In the genomic region with DNA sequence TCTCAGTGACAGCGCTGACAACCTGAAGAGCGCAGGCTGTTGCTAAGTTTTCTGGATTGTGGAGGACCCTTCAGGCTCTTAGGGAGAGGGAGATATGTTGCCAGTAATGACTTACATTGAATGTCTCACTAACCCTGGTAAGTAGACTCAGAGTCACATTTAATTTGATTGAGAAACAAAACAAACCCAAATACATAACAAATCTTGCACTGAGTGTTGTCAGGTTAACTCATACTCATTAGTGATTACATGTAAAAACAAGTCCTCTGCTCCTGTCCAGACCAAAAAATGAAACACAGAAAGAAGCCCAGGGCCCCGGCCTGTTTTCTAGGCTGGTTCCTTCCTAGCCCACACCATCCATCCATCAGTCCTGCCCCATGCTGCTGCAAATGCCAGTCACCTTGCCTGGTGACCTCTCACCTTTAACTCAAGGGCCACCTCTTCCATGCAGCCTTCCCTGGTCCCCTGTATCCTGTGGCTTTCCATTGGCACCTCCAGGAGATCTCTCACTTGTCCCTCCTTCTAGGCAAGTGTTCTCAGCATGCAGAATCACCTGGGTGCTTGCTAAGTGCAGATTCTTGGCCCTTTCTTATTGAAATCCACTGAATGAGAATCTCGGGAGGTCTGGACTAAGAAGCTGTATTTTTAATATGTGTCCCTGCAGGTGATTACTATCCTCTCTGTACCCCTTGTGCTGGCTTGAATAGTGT, we compare ENCODE assay signal across 21 cellular contexts. TPM values are rescaled to one million over a fixed set of nuclear protein-coding genes. Genes with fewer than 3 reads are reported as not detected.
DNase-seq lines count a peak whose midpoint lies in the region; ATAC-seq and TF ChIP-seq lines count a peak whose summit lies in the region.
"Had no signal": no experiment of that assay in that cellular context is flagged by ENCODE, and none has a peak within 500 bp of the region (broad histone marks: within the 10 kb centered on the region; RNA-seq: fewer than 3 reads in every experiment).

No MANE protein-coding gene starts in this region.

- H3K36me3 Mint-ChIP-seq in activated naive CD8-positive, alpha-beta T cell treated with anti-CD3 and anti-CD28 coated beads, Interleukin-2, amount 10 ng/mL, durations not matched to agents 7 days and 5 days, result no peaks in the 10 kb centered on the region
- no peaks in the 10 kb centered on the region for H3K36me3 Mint-ChIP-seq in activated naive CD8-positive, alpha-beta T cell treated with anti-CD3 and anti-CD28 coated beads for 36 hours
- H3K36me3 Mint-ChIP-seq in activated T-helper 1 cell treated with anti-CD3 and anti-CD28 coated beads, Interleukin-12 subunit alpha, Interleukin-12 subunit beta, Interleukin-2, Interleukin-4 antibody, amounts not matched to agents 30 ng/mL and 10 ng/mL and 1 ng/mL, durations not matched to agents 14 hours and 24 hours and 36 hours (ENCODE audit: low read depth), result no peaks in the 10 kb centered on the region
- no peaks in the 10 kb centered on the region for H3K36me3 Mint-ChIP-seq in activated T-cell treated with anti-CD3 and anti-CD28 coated beads, Interleukin-2, amount 50 U/mL, for 72 hours (ENCODE audit: insufficient read depth in 2 of 2)
- no peaks in the 10 kb centered on the region for H3K36me3 Mint-ChIP-seq in CD4-positive, alpha-beta T cell (ENCODE audit: low read depth)
- H3K36me3 Mint-ChIP-seq: CD8-positive, alpha-beta T cell had no signal

- no peaks in the 10 kb centered on the region for H3K36me3 ChIP-seq in trophoblast cell (ENCODE audit: control insufficient read depth in 1 of 2, insufficient read depth in 2 of 2, low read length in 2 of 2)

- peak overlapping the region; percentile 68 for H3K18ac ChIP-seq in trophoblast cell (ENCODE audit: low read length)

- H3K27me3 ChIP-seq in trophoblast cell (ENCODE audit: insufficient read depth, low read length), result no peaks in the 10 kb centered on the region
- no peaks in the 10 kb centered on the region for H3K27me3 ChIP-seq in CD4-positive, alpha-beta T cell (ENCODE audit: control insufficient read depth, insufficient read depth, low read length)

- H3K4me1 Mint-ChIP-seq in activated naive CD8-positive, alpha-beta T cell treated with anti-CD3 and anti-CD28 coated beads, Interleukin-2, amount 10 ng/mL, durations not matched to agents 7 days and 5 days, result peaks cover 5% of the 10 kb centered on the region
- H3K4me1 Mint-ChIP-seq in activated naive CD8-positive, alpha-beta T cell treated with anti-CD3 and anti-CD28 coated beads for 36 hours, result peaks cover 3% of the 10 kb centered on the region
- peaks cover 13% of the 10 kb centered on the region for H3K4me1 Mint-ChIP-seq in activated T-helper 1 cell treated with anti-CD3 and anti-CD28 coated beads, Interleukin-12 subunit alpha, Interleukin-12 subunit beta, Interleukin-2, Interleukin-4 antibody, amounts not matched to agents 30 ng/mL and 10 ng/mL and 1 ng/mL, durations not matched to agents 14 hours and 24 hours and 36 hours (ENCODE audit: low read depth)
- H3K4me1 Mint-ChIP-seq in activated T-cell treated with anti-CD3 and anti-CD28 coated beads, Interleukin-2, amount 50 U/mL, for 72 hours (ENCODE audit: low read depth), result peaks cover 4% of the 10 kb centered on the region
- H3K4me1 Mint-ChIP-seq in CD4-positive, alpha-beta T cell (ENCODE audit: low read depth), result no peaks in the 10 kb centered on the region

- peak overlapping the region; percentile 33 for H2BK12ac ChIP-seq in trophoblast cell (ENCODE audit: low read length)

- H2BK5ac ChIP-seq in trophoblast cell (ENCODE audit: low read depth, low read length, poor library complexity), result no peak overlapping the region

- WGBS in trophoblast cell (ENCODE audit: extremely low coverage, insufficient coverage, insufficient read length), result no CpG with 5 or more reads among the region's 4 CpGs

- CTCF ChIA-PET in CD4-positive, alpha-beta T cell (lab: Charles Lee), result no interaction called here

- H3K14ac ChIP-seq in trophoblast cell (ENCODE audit: low read length), result peak overlapping the region; percentile 26

- DNase-seq in activated naive CD8-positive, alpha-beta T cell treated with anti-CD3 and anti-CD28 coated beads, Interleukin-2, amount 10 ng/mL, durations not matched to agents 7 days and 5 days, result no peak
- DNase-seq in activated naive CD8-positive, alpha-beta T cell treated with anti-CD3 and anti-CD28 coated beads for 36 hours, result no peak
- DNase-seq in activated T-helper 1 cell treated with anti-CD3 and anti-CD28 coated beads, Interleukin-12 subunit alpha, Interleukin-12 subunit beta, Interleukin-2, Interleukin-4 antibody, amounts not matched to agents 30 ng/mL and 10 ng/mL and 1 ng/mL, durations not matched to agents 14 hours and 24 hours and 36 hours (ENCODE audit: low spot score), result no peak
- peak; percentile 73 for DNase-seq in epithelial cell of esophagus (ENCODE audit: low read depth)
- DNase-seq in trophoblast cell, result no peak
- DNase-seq in activated T-cell treated with anti-CD3 and anti-CD28 coated beads, Interleukin-2, amount 50 U/mL, for 72 hours, result no peak
- no peak for DNase-seq in NCI-H82 treated with DMSO at 0.1 percent for 48 hours (lab: John Stamatoyannopoulos, UW; ENCODE audit: unreplicated experiment)
- DNase-seq in CD4-positive, alpha-beta T cell, result no peak
- DNase-seq: Calu3; CD8-positive, alpha-beta T cell; GF-D8; NCI-H1092 treated with DMSO at 0.1 percent for 48 hours; NCI-H1694; NCI-H2081 treated with DMSO at 0.1 percent for 48 hours; NCI-H510A treated with DMSO at 0.1 percent for 48 hours; NCI-H774; PC-9 had no signal

- no peak overlapping the region for H3K4me3 ChIP-seq in epithelial cell of esophagus (ENCODE audit: low read length)
- H3K4me3 ChIP-seq in trophoblast cell (ENCODE audit: low read depth, low read length), result no peak overlapping the region
- H3K4me3 ChIP-seq: PC-9 had no signal

- peak overlapping the region; percentile 8 for H2BK120ac ChIP-seq in trophoblast cell (ENCODE audit: insufficient read depth, low read length, poor library complexity)

- no peaks in the 10 kb centered on the region for H3K79me2 ChIP-seq in trophoblast cell (ENCODE audit: control insufficient read depth, insufficient read depth, low read length, poor library complexity)

- peaks cover 5% of the 10 kb centered on the region in 2 experiments for H3K4me1 ChIP-seq in trophoblast cell (ENCODE audit: control insufficient read depth in 1 of 2, insufficient read depth in 2 of 2, low read length in 2 of 2)

- TF ChIP-seq CTCF in epithelial cell of esophagus (IDR thresholded peaks at IDR 0.05; ENCODE audit: insufficient read depth, low read depth, low read length, missing control alignments), result no peak
- TF ChIP-seq CTCF in CD4-positive, alpha-beta T cell (IDR thresholded peaks at IDR 0.05), result no peak

- peaks cover 14% of the 10 kb centered on the region for H3K79me1 ChIP-seq in trophoblast cell (ENCODE audit: low read length)

- no peak overlapping the region for H3K4ac ChIP-seq in trophoblast cell (ENCODE audit: low read depth, low read length)

- no peak overlapping the region for H4K12ac ChIP-seq in trophoblast cell (ENCODE audit: low read depth, low read length)

- H2AK5ac ChIP-seq in trophoblast cell (ENCODE audit: low read length), result peak overlapping the region; percentile 55

- H4K8ac ChIP-seq in trophoblast cell (ENCODE audit: low read depth, low read length), result no peak overlapping the region

- no peak overlapping the region for H3K4me2 ChIP-seq in trophoblast cell (ENCODE audit: low read length)
- H3K4me2 ChIP-seq: PC-9 had no signal

- POLR2A ChIA-PET in activated naive CD8-positive, alpha-beta T cell treated with anti-CD3 and anti-CD28 coated beads, Interleukin-2, amount 10 ng/mL, durations not matched to agents 7 days and 5 days (lab: Charles Lee), result no interaction called here
- POLR2A ChIA-PET in CD4-positive, alpha-beta T cell (lab: Charles Lee), result no interaction called here

- H4K91ac ChIP-seq in trophoblast cell (ENCODE audit: low read depth, low read length), result peak overlapping the region; percentile 75

- ATAC-seq in activated naive CD8-positive, alpha-beta T cell treated with anti-CD3 and anti-CD28 coated beads, Interleukin-2, amount 10 ng/mL, durations not matched to agents 7 days and 5 days (ENCODE audit: low read depth), result no peak
- no peak for ATAC-seq in activated T-cell treated with anti-CD3 and anti-CD28 coated beads, Interleukin-2, amount 50 U/mL, for 72 hours (replicated peaks in 1 of 2)
- no peak for ATAC-seq in CD4-positive, alpha-beta T cell (ENCODE audit: poor library complexity)
- ATAC-seq: CD8-positive, alpha-beta T cell; HCT116 had no signal

- intact Hi-C loops in activated T-helper 1 cell treated with anti-CD3 and anti-CD28 coated beads, Interleukin-12 subunit alpha, Interleukin-12 subunit beta, Interleukin-2, Interleukin-4 antibody, amounts not matched to agents 30 ng/mL and 10 ng/mL and 1 ng/mL, durations not matched to agents 14 hours and 24 hours and 36 hours (cut with micrococcal nuclease), result no loop called here
- intact Hi-C loops in CD4-positive, alpha-beta T cell (cut with DNase I, micrococcal nuclease), result no loop called here

- peaks cover 2% of the 10 kb centered on the region for H3K27me3 Mint-ChIP-seq in activated naive CD8-positive, alpha-beta T cell treated with anti-CD3 and anti-CD28 coated beads, Interleukin-2, amount 10 ng/mL, durations not matched to agents 7 days and 5 days
- H3K27me3 Mint-ChIP-seq in activated naive CD8-positive, alpha-beta T cell treated with anti-CD3 and anti-CD28 coated beads for 36 hours, result no peaks in the 10 kb centered on the region
- peaks cover 1% of the 10 kb centered on the region for H3K27me3 Mint-ChIP-seq in activated T-helper 1 cell treated with anti-CD3 and anti-CD28 coated beads, Interleukin-12 subunit alpha, Interleukin-12 subunit beta, Interleukin-2, Interleukin-4 antibody, amounts not matched to agents 30 ng/mL and 10 ng/mL and 1 ng/mL, durations not matched to agents 14 hours and 24 hours and 36 hours (ENCODE audit: insufficient read depth)
- H3K27me3 Mint-ChIP-seq in activated T-cell treated with anti-CD3 and anti-CD28 coated beads, Interleukin-2, amount 50 U/mL, for 72 hours (ENCODE audit: low read depth), result no peaks in the 10 kb centered on the region
- no peaks in the 10 kb centered on the region for H3K27me3 Mint-ChIP-seq in CD4-positive, alpha-beta T cell

- no peaks in the 10 kb centered on the region for H3K9me3 Mint-ChIP-seq in activated naive CD8-positive, alpha-beta T cell treated with anti-CD3 and anti-CD28 coated beads, Interleukin-2, amount 10 ng/mL, durations not matched to agents 7 days and 5 days
- no peaks in the 10 kb centered on the region for H3K9me3 Mint-ChIP-seq in activated naive CD8-positive, alpha-beta T cell treated with anti-CD3 and anti-CD28 coated beads for 36 hours
- no peaks in the 10 kb centered on the region for H3K9me3 Mint-ChIP-seq in activated T-helper 1 cell treated with anti-CD3 and anti-CD28 coated beads, Interleukin-12 subunit alpha, Interleukin-12 subunit beta, Interleukin-2, Interleukin-4 antibody, amounts not matched to agents 30 ng/mL and 10 ng/mL and 1 ng/mL, durations not matched to agents 14 hours and 24 hours and 36 hours
- H3K9me3 Mint-ChIP-seq in activated T-cell treated with anti-CD3 and anti-CD28 coated beads, Interleukin-2, amount 50 U/mL, for 72 hours, result no peaks in the 10 kb centered on the region
- H3K9me3 Mint-ChIP-seq in CD4-positive, alpha-beta T cell, result no peaks in the 10 kb centered on the region
- H3K9me3 Mint-ChIP-seq: CD8-positive, alpha-beta T cell had no signal

- H2AFZ ChIP-seq in trophoblast cell (ENCODE audit: insufficient read depth, low read length, poor library complexity), result peak overlapping the region; percentile 5
- H2AFZ ChIP-seq: PC-9 had no signal

- no peak overlapping the region for H3K9ac ChIP-seq in trophoblast cell (ENCODE audit: low read length)

- no peak overlapping the region for H3K23ac ChIP-seq in trophoblast cell (ENCODE audit: low read length)

- no peak overlapping the region for H3K27ac ChIP-seq in trophoblast cell (ENCODE audit: low read depth, low read length)
- H3K27ac ChIP-seq in CD4-positive, alpha-beta T cell (ENCODE audit: low read depth, low read length), result no peak overlapping the region
- H3K27ac ChIP-seq: PC-9 had no signal

- peak overlapping the region; percentile 44 for H3K27ac Mint-ChIP-seq in activated naive CD8-positive, alpha-beta T cell treated with anti-CD3 and anti-CD28 coated beads, Interleukin-2, amount 10 ng/mL, durations not matched to agents 7 days and 5 days
- H3K27ac Mint-ChIP-seq in activated naive CD8-positive, alpha-beta T cell treated with anti-CD3 and anti-CD28 coated beads for 36 hours, result no peak overlapping the region
- H3K27ac Mint-ChIP-seq in activated T-helper 1 cell treated with anti-CD3 and anti-CD28 coated beads, Interleukin-12 subunit alpha, Interleukin-12 subunit beta, Interleukin-2, Interleukin-4 antibody, amounts not matched to agents 30 ng/mL and 10 ng/mL and 1 ng/mL, durations not matched to agents 14 hours and 24 hours and 36 hours, result peak overlapping the region; percentile 45
- H3K27ac Mint-ChIP-seq in activated T-cell treated with anti-CD3 and anti-CD28 coated beads, Interleukin-2, amount 50 U/mL, for 72 hours, result no peak overlapping the region
- no peak overlapping the region for H3K27ac Mint-ChIP-seq in CD4-positive, alpha-beta T cell
- H3K27ac Mint-ChIP-seq: CD8-positive, alpha-beta T cell had no signal

- no peaks in the 10 kb centered on the region for H3K9me3 ChIP-seq in trophoblast cell (ENCODE audit: insufficient read depth, low read depth, low read length)
- H3K9me3 ChIP-seq in CD4-positive, alpha-beta T cell (ENCODE audit: control insufficient read depth, low read length), result no peaks in the 10 kb centered on the region

- H3K4me3 Mint-ChIP-seq in activated naive CD8-positive, alpha-beta T cell treated with anti-CD3 and anti-CD28 coated beads, Interleukin-2, amount 10 ng/mL, durations not matched to agents 7 days and 5 days, result no peak overlapping the region
- H3K4me3 Mint-ChIP-seq in activated naive CD8-positive, alpha-beta T cell treated with anti-CD3 and anti-CD28 coated beads for 36 hours, result no peak overlapping the region
- H3K4me3 Mint-ChIP-seq in activated T-helper 1 cell treated with anti-CD3 and anti-CD28 coated beads, Interleukin-12 subunit alpha, Interleukin-12 subunit beta, Interleukin-2, Interleukin-4 antibody, amounts not matched to agents 30 ng/mL and 10 ng/mL and 1 ng/mL, durations not matched to agents 14 hours and 24 hours and 36 hours, result no peak overlapping the region
- H3K4me3 Mint-ChIP-seq in activated T-cell treated with anti-CD3 and anti-CD28 coated beads, Interleukin-2, amount 50 U/mL, for 72 hours, result no peak overlapping the region
- H3K4me3 Mint-ChIP-seq in CD4-positive, alpha-beta T cell, result no peak overlapping the region
- H3K4me3 Mint-ChIP-seq: CD8-positive, alpha-beta T cell had no signal

RNA-seq across cellular contexts. Expression of a gene that starts 34.7 kb away (rescaled TPM):
- not detected for total RNA-seq in activated naive CD8-positive, alpha-beta T cell treated with anti-CD3 and anti-CD28 coated beads, Interleukin-2, amount 10 ng/mL, durations not matched to agents 7 days and 5 days
- not detected for total RNA-seq in activated naive CD8-positive, alpha-beta T cell treated with anti-CD3 and anti-CD28 coated beads for 36 hours
- total RNA-seq in activated T-helper 1 cell treated with anti-CD3 and anti-CD28 coated beads, Interleukin-12 subunit alpha, Interleukin-12 subunit beta, Interleukin-2, Interleukin-4 antibody, amounts not matched to agents 30 ng/mL and 10 ng/mL and 1 ng/mL, durations not matched to agents 14 hours and 24 hours and 36 hours, result not detected in 2 replicates
- polyA plus RNA-seq in trophoblast cell (2013), result 216 and 232 TPM in 2 replicates
- not detected for total RNA-seq in activated T-cell treated with anti-CD3 and anti-CD28 coated beads, Interleukin-2, amount 50 U/mL, for 72 hours
- not detected for total RNA-seq in CD4-positive, alpha-beta T cell
- total RNA-seq: A172; Calu3; CD8-positive, alpha-beta T cell; LHCN-M2; PC-9 had no signal
- polyA plus RNA-seq: BJ had no signal

RNA-seq across cellular contexts. Expression of a gene that starts 52.6 kb away (rescaled TPM):
- 1 to 10 TPM; 7.0 to 8.3 TPM for total RNA-seq in activated naive CD8-positive, alpha-beta T cell treated with anti-CD3 and anti-CD28 coated beads, Interleukin-2, amount 10 ng/mL, durations not matched to agents 7 days and 5 days
- 10 to 100 TPM; 15.2 to 15.9 TPM for total RNA-seq in activated naive CD8-positive, alpha-beta T cell treated with anti-CD3 and anti-CD28 coated beads for 36 hours
- 14.6 and 18.4 TPM in 2 replicates for total RNA-seq in activated T-helper 1 cell treated with anti-CD3 and anti-CD28 coated beads, Interleukin-12 subunit alpha, Interleukin-12 subunit beta, Interleukin-2, Interleukin-4 antibody, amounts not matched to agents 30 ng/mL and 10 ng/mL and 1 ng/mL, durations not matched to agents 14 hours and 24 hours and 36 hours
- 26.5 and 28.9 TPM in 2 replicates for polyA plus RNA-seq in trophoblast cell (2013)
- total RNA-seq in activated T-cell treated with anti-CD3 and anti-CD28 coated beads, Interleukin-2, amount 50 U/mL, for 72 hours, result 1 to 10 TPM; 9.1 to 9.9 TPM
- total RNA-seq in CD4-positive, alpha-beta T cell, result 1 to 10 TPM; 3.0 to 4.6 TPM

Comparison
In these comparisons a context has a peak if more than half of its experiments do, and no peak if none do; other contexts are left out.
1. H3K27ac Mint-ChIP-seq: peak in activated naive CD8-positive, alpha-beta T cell treated with anti-CD3 and anti-CD28 coated beads, Interleukin-2, amount 10 ng/mL, durations not matched to agents 7 days and 5 days (single experiment) and activated T-helper 1 cell treated with anti-CD3 and anti-CD28 coated beads, Interleukin-12 subunit alpha, Interleukin-12 subunit beta, Interleukin-2, Interleukin-4 antibody, amounts not matched to agents 30 ng/mL and 10 ng/mL and 1 ng/mL, durations not matched to agents 14 hours and 24 hours and 36 hours (single experiment); none in activated naive CD8-positive, alpha-beta T cell treated with anti-CD3 and anti-CD28 coated beads for 36 hours (single experiment), activated T-cell treated with anti-CD3 and anti-CD28 coated beads, Interleukin-2, amount 50 U/mL, for 72 hours (single experiment) and CD4-positive, alpha-beta T cell (single experiment).